In genomic region chr21:35014302-35015044, GRCh38 we compare ENCODE assay signal across 1 cellular context.
TF ChIP-seq lines count a peak whose summit lies in the region.

No MANE protein-coding gene starts in this region.

TF ChIP-seq in K562, 482 proteins besides CTCF, POLR2A, EP300 and RAD21 (continued from another document and continues in another):
- no peak for TF ChIP-seq RERE (CRISPR knock-in tag; IDR thresholded peaks at IDR 0.05; ENCODE audit: borderline replicate concordance)
- TF ChIP-seq ZNF449 (CRISPR knock-in tag; IDR thresholded peaks at IDR 0.05) = peak; percentile 58
- no peak for TF ChIP-seq NR2C2 (CRISPR knock-in tag; IDR thresholded peaks at IDR 0.05)
- TF ChIP-seq NR2C2 (tag; IDR thresholded peaks at IDR 0.05) = peak; percentile 62; the same call in 1 of the 2 replicates
- TF ChIP-seq BRD9 (IDR thresholded peaks at IDR 0.05; ENCODE audit: low read depth, partially characterized antibody) = no peak
- TF ChIP-seq RB1 (IDR thresholded peaks at IDR 0.05; ENCODE audit: low read depth) = no peak
- TF ChIP-seq ZNF77 (CRISPR knock-in tag; IDR thresholded peaks at IDR 0.05) = no peak
- TF ChIP-seq MTA3 (IDR thresholded peaks at IDR 0.05; ENCODE audit: borderline replicate concordance) = peak; percentile 54; the same call in 1 of the 2 replicates
- TF ChIP-seq ELF2 (CRISPR knock-in tag; IDR thresholded peaks at IDR 0.05) = no peak; the same call in 1 of the 2 replicates
- no peak for TF ChIP-seq HINFP (tag; conservative IDR thresholded peaks at IDR 0.05; ENCODE audit: low read depth)
- TF ChIP-seq NR3C1 (CRISPR knock-in tag; IDR thresholded peaks at IDR 0.05) = no peak
- no peak for TF ChIP-seq PHB2 (IDR thresholded peaks at IDR 0.05; ENCODE audit: low read depth)
- TF ChIP-seq ARNT (IDR thresholded peaks at IDR 0.05) = no peak
- TF ChIP-seq CHAMP1 (IDR thresholded peaks at IDR 0.05) = no peak
- TF ChIP-seq RCOR1 (IDR thresholded peaks at IDR 0.05; ENCODE audit: borderline replicate concordance in 1 of 2, low read depth in 2 of 2, low read length in 2 of 2) = peak in 1 of 2 experiments; percentile 82; a peak in 2 of 4 replicates
- TF ChIP-seq NR4A1 (CRISPR knock-in tag; IDR thresholded peaks at IDR 0.05) = 0 out of 2 replicates have a peak, but pooled peaks have one; percentile 55
- no peak; the same call in 1 of the 2 replicates for TF ChIP-seq NR4A1 (tag; IDR thresholded peaks at IDR 0.05)
- no peak for TF ChIP-seq FUS (optimal IDR thresholded peaks at IDR 0.05; ENCODE audit: low read depth, low read length)
- TF ChIP-seq BRF1 (IDR thresholded peaks at IDR 0.05; ENCODE audit: borderline replicate concordance, extremely low read depth, insufficient read length) = no peak
- TF ChIP-seq ZNF140 (CRISPR knock-in tag; IDR thresholded peaks at IDR 0.05) = no peak
- TF ChIP-seq POLR3A (IDR thresholded peaks at IDR 0.05; ENCODE audit: borderline replicate concordance, extremely low read depth, insufficient read depth, insufficient read length) = no peak
- no peak for TF ChIP-seq KAT8 (IDR thresholded peaks at IDR 0.05; ENCODE audit: low read depth)
- peak; percentile 60 for TF ChIP-seq HMBOX1 (IDR thresholded peaks at IDR 0.05)
- TF ChIP-seq CREB1 (IDR thresholded peaks at IDR 0.05) = no peak
- TF ChIP-seq CREB1 (CRISPR knock-in tag; IDR thresholded peaks at IDR 0.05) = no peak
- no peak for TF ChIP-seq SMAD1 (IDR thresholded peaks at IDR 0.05; ENCODE audit: low read depth, low read length, partially characterized antibody)
- 0 out of 2 replicates have a peak, but pooled peaks have one; percentile 35 for TF ChIP-seq ATF7 (IDR thresholded peaks at IDR 0.05)
- TF ChIP-seq ZNF311 (CRISPR knock-in tag; IDR thresholded peaks at IDR 0.05) = peak; percentile 74; the same call in 1 of the 2 replicates
- no peak for TF ChIP-seq SIN3A (IDR thresholded peaks at IDR 0.05; ENCODE audit: borderline replicate concordance in 2 of 2, control insufficient read depth in 1 of 2, low read depth in 2 of 2, low read length in 2 of 2)
- no peak for TF ChIP-seq RNF219 (CRISPR knock-in tag; IDR thresholded peaks at IDR 0.05)
- TF ChIP-seq PTBP1 (IDR thresholded peaks at IDR 0.05; ENCODE audit: low read depth, low read length) = no peak
- TF ChIP-seq CREB3 (tag; conservative IDR thresholded peaks at IDR 0.05; ENCODE audit: low read depth) = 0 out of 2 replicates have a peak, but pooled peaks have one; percentile 24
- TF ChIP-seq DLX4 (CRISPR knock-in tag; IDR thresholded peaks at IDR 0.05) = no peak
- TF ChIP-seq ZNF253 (CRISPR knock-in tag; conservative IDR thresholded peaks at IDR 0.05) = no peak
- TF ChIP-seq CBX5 (IDR thresholded peaks at IDR 0.05; ENCODE audit: borderline replicate concordance, low read depth) = no peak
- TF ChIP-seq NCOR1 (IDR thresholded peaks at IDR 0.05) = peak; percentile 39; the same call in 1 of the 2 replicates
- no peak for TF ChIP-seq HNRNPL (IDR thresholded peaks at IDR 0.05; ENCODE audit: low read depth, low read length)
- TF ChIP-seq NCOA2 (IDR thresholded peaks at IDR 0.05; ENCODE audit: partially characterized antibody in 2 of 2) = no peak
- no peak for TF ChIP-seq ZFP91 (CRISPR knock-in tag; IDR thresholded peaks at IDR 0.05)
- no peak for TF ChIP-seq ARID3A (IDR thresholded peaks at IDR 0.05; ENCODE audit: borderline replicate concordance, low read depth, low read length)
- no peak for TF ChIP-seq MAX (CRISPR knock-in tag; IDR thresholded peaks at IDR 0.05)
- no peak for TF ChIP-seq MCM2 (IDR thresholded peaks at IDR 0.05; ENCODE audit: low read depth)
- TF ChIP-seq ARID1B (IDR thresholded peaks at IDR 0.05) = peak; percentile 84
- peak; percentile 69 for TF ChIP-seq SOX6 (IDR thresholded peaks at IDR 0.05)
